ENCODE assay signal across 1 cellular context in genomic region chr1:170074250-170075157, GRCh38.
TF ChIP-seq lines count a peak whose summit lies in the region.

TSS of gene KIFAP3 (minus strand) at chr1:170074695. CDS start at chr1:170074467, 228 bp downstream.

TF ChIP-seq in K562, 482 proteins besides CTCF, POLR2A, EP300 and RAD21 (continued from another document):
- TF ChIP-seq NR0B1 (IDR thresholded peaks at IDR 0.05; ENCODE audit: partially characterized antibody): no peak
- TF ChIP-seq POLR3G (IDR thresholded peaks at IDR 0.05; ENCODE audit: extremely low read depth, insufficient read length, insufficient replicate concordance): no peak
- no peak for TF ChIP-seq NUFIP1 (IDR thresholded peaks at IDR 0.05; ENCODE audit: partially characterized antibody)
- no peak for TF ChIP-seq DLX4 (CRISPR knock-in tag; IDR thresholded peaks at IDR 0.05)
- peak; percentile 73; the same call in 1 of the 2 replicates for TF ChIP-seq PHF8 (IDR thresholded peaks at IDR 0.05; ENCODE audit: borderline replicate concordance, low read length)
- no peak for TF ChIP-seq ZFP36 (IDR thresholded peaks at IDR 0.05; ENCODE audit: low read depth, low read length, partially characterized antibody)
- TF ChIP-seq ATF4 (CRISPR knock-in tag; IDR thresholded peaks at IDR 0.05): no peak
- no peak for TF ChIP-seq U2AF1 (optimal IDR thresholded peaks at IDR 0.05; ENCODE audit: low read depth, low read length)
- TF ChIP-seq HLTF (IDR thresholded peaks at IDR 0.05): no peak
- TF ChIP-seq NCOA6 (IDR thresholded peaks at IDR 0.05): no peak
- TF ChIP-seq FOXJ2 (tag; IDR thresholded peaks at IDR 0.05): no peak; the same call in 1 of the 2 replicates
- TF ChIP-seq ZNF143 (CRISPR knock-in tag; IDR thresholded peaks at IDR 0.05): no peak
- TF ChIP-seq SMARCC2 (IDR thresholded peaks at IDR 0.05; ENCODE audit: low read depth): 0 out of 2 replicates have a peak, but pooled peaks have one; percentile 23
- no peak for TF ChIP-seq NR1H2 (CRISPR knock-in tag; IDR thresholded peaks at IDR 0.05)
- peak; percentile 50 for TF ChIP-seq PHF20 (IDR thresholded peaks at IDR 0.05; ENCODE audit: partially characterized antibody)
- 0 out of 2 replicates have a peak, but pooled peaks have one; percentile 20 for TF ChIP-seq MTA3 (IDR thresholded peaks at IDR 0.05; ENCODE audit: borderline replicate concordance)
- TF ChIP-seq ELK3 (CRISPR knock-in tag; IDR thresholded peaks at IDR 0.05): no peak
- TF ChIP-seq TCF3 (CRISPR knock-in tag; IDR thresholded peaks at IDR 0.05): peak; percentile 48
- TF ChIP-seq BDP1 (IDR thresholded peaks at IDR 0.05; ENCODE audit: insufficient read depth, insufficient read length): no peak
- TF ChIP-seq MAZ (CRISPR knock-in tag; conservative IDR thresholded peaks at IDR 0.05 in 1 of 2, IDR thresholded peaks at IDR 0.05 in 1 of 2): peak; percentile 42 to 69; a peak in 3 of 4 replicates
- TF ChIP-seq SRF (CRISPR knock-in tag; IDR thresholded peaks at IDR 0.05): 0 out of 4 replicates have a peak, but pooled peaks of 1 of the 2 experiments have one; percentile 16
- no peak for TF ChIP-seq ZC3H4 (CRISPR knock-in tag; IDR thresholded peaks at IDR 0.05; ENCODE audit: borderline replicate concordance)
- TF ChIP-seq TCF15 (CRISPR knock-in tag; IDR thresholded peaks at IDR 0.05): no peak
- no peak for TF ChIP-seq SMARCB1 (IDR thresholded peaks at IDR 0.05; ENCODE audit: insufficient read length, low read depth)
- peak; percentile 11 for TF ChIP-seq SOX6 (IDR thresholded peaks at IDR 0.05)
- peak; percentile 20; the same call in 1 of the 2 replicates for TF ChIP-seq PML (IDR thresholded peaks at IDR 0.05; ENCODE audit: low read length)
- TF ChIP-seq HMGN3 (IDR thresholded peaks at IDR 0.05; ENCODE audit: borderline replicate concordance, extremely low read depth, insufficient read length, low read depth, low read length): peak; percentile 38
- TF ChIP-seq ZKSCAN8 (CRISPR knock-in tag; IDR thresholded peaks at IDR 0.05): no peak
- TF ChIP-seq HDAC1 (IDR thresholded peaks at IDR 0.05): peak in 1 of 2 experiments; percentile 75; a peak in 2 of 4 replicates
- 0 out of 2 replicates have a peak, but pooled peaks have one; percentile 43 for TF ChIP-seq NFRKB (IDR thresholded peaks at IDR 0.05; ENCODE audit: low read depth)
- TF ChIP-seq FOXO4 (CRISPR knock-in tag; IDR thresholded peaks at IDR 0.05): no peak
- peak; percentile 42; the same call in 1 of the 2 replicates for TF ChIP-seq ZNF431 (CRISPR knock-in tag; IDR thresholded peaks at IDR 0.05)
- no peak for TF ChIP-seq DEAF1 (CRISPR knock-in tag; IDR thresholded peaks at IDR 0.05)
- peak; percentile 51 for TF ChIP-seq L3MBTL2 (IDR thresholded peaks at IDR 0.05)
- no peak for TF ChIP-seq KAT7 (CRISPR knock-in tag; IDR thresholded peaks at IDR 0.05; ENCODE audit: borderline replicate concordance)
- TF ChIP-seq CBX3 (IDR thresholded peaks at IDR 0.05; ENCODE audit: borderline replicate concordance in 1 of 2, low read length in 2 of 2): peak in 1 of 2 experiments; percentile 73; a peak in 2 of 3 replicates
- TF ChIP-seq ZFX (CRISPR knock-in tag; IDR thresholded peaks at IDR 0.05): peak; percentile 91
- 0 out of 4 replicates have a peak, but pooled peaks of 1 of the 2 experiments have one; percentile 34 for TF ChIP-seq UBTF (IDR thresholded peaks at IDR 0.05; ENCODE audit: borderline replicate concordance in 1 of 2, low read depth in 2 of 2, low read length in 2 of 2)
- no peak for TF ChIP-seq GATAD2B (IDR thresholded peaks at IDR 0.05; ENCODE audit: borderline replicate concordance)
- peak; percentile 61 for TF ChIP-seq HCFC1 (IDR thresholded peaks at IDR 0.05; ENCODE audit: low read depth, low read length)
- peak; percentile 64; the same call in 1 of the 2 replicates for TF ChIP-seq TFAP4 (CRISPR knock-in tag; IDR thresholded peaks at IDR 0.05; ENCODE audit: borderline replicate concordance)
- TF ChIP-seq EP400 (IDR thresholded peaks at IDR 0.05): peak; percentile 44
- TF ChIP-seq ZNF239 (CRISPR knock-in tag; IDR thresholded peaks at IDR 0.05): no peak
- TF ChIP-seq CREBBP (IDR thresholded peaks at IDR 0.05; ENCODE audit: low read depth, low read length): no peak
- TF ChIP-seq WHSC1 (IDR thresholded peaks at IDR 0.05; ENCODE audit: low read length): no peak
- TF ChIP-seq CCNT2 (IDR thresholded peaks at IDR 0.05; ENCODE audit: borderline replicate concordance, extremely low read depth, insufficient read length, low read depth, low read length): peak; percentile 19
- peak; percentile 70 for TF ChIP-seq MTA1 (IDR thresholded peaks at IDR 0.05; ENCODE audit: borderline replicate concordance)
- 0 out of 2 replicates have a peak, but pooled peaks have one; percentile 29 for TF ChIP-seq DPF2 (IDR thresholded peaks at IDR 0.05)
- no peak for TF ChIP-seq RBM25 (IDR thresholded peaks at IDR 0.05; ENCODE audit: low read depth, low read length, severe bottlenecking)
- peak; percentile 44; the same call in 1 of the 2 replicates for TF ChIP-seq CBX5 (IDR thresholded peaks at IDR 0.05; ENCODE audit: borderline replicate concordance, low read depth)
- TF ChIP-seq NCOR1 (IDR thresholded peaks at IDR 0.05): 0 out of 2 replicates have a peak, but pooled peaks have one; percentile 27
- peak; percentile 46; the same call in 1 of the 2 replicates for TF ChIP-seq E2F1 (CRISPR knock-in tag; IDR thresholded peaks at IDR 0.05)
- TF ChIP-seq POLR2H (tag; IDR thresholded peaks at IDR 0.05; ENCODE audit: low read depth): no peak
- TF ChIP-seq TGIF2 (CRISPR knock-in tag; IDR thresholded peaks at IDR 0.05): no peak
